ENCODE assay signal across 19 cellular contexts in the genomic region with DNA sequence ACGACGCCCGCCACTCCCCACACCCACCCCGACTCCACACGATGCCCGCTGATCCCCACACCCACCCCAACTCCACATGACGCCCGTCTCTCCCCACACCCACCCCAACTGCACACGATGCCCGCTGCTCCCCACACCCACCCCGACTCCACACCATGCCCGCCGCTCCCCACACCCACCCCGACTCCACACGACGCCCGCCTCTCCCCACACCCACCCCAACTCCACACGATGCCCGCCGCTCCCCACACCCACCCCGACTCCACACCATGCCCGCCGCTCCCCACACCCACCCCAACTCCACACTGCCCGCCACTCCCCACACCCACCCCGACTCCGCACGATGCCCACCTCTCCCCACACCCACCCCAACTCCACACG.
DNase-seq lines count a peak whose midpoint lies in the region; ATAC-seq and TF ChIP-seq lines count a peak whose summit lies in the region.
"Had no signal": no experiment of that assay in that cellular context is flagged by ENCODE, and none has a peak within 500 bp of the region (broad histone marks: within the 10 kb centered on the region; RNA-seq: fewer than 3 reads in every experiment).

No MANE protein-coding gene starts in this region.

- H3K4me3 ChIP-seq in BLaER1 (no peak overlapping the region), osteoblast (ENCODE audit: insufficient read depth, low read length) (no peak overlapping the region)
- H3K4me3 ChIP-seq: A549; BLaER1 treated with 17β-estradiol and CSF1 and Interleukin-3, amounts not matched to agents 10 nM and 100 nM had no signal

- peak overlapping the region; percentile 61; the same call in 1 of the 2 replicates for H3K4me2 ChIP-seq in BLaER1
- no peak overlapping the region for H3K4me2 ChIP-seq in osteoblast (ENCODE audit: insufficient read depth, low read length)
- H3K4me2 ChIP-seq: A549 had no signal

- H3K4me1 Mint-ChIP-seq in natural killer cell treated with Interleukin-12 subunit alpha and Interleukin-12 subunit beta and Interleukin-15 and Interleukin-18, amount 100 ng/mL, for 72 hours (ENCODE audit: low read depth in 2 of 2): no peaks in the 10 kb centered on the region
- H3K4me1 Mint-ChIP-seq in natural killer cell: no peaks in the 10 kb centered on the region

- no peak overlapping the region for H3K27ac ChIP-seq in BLaER1
- no peak overlapping the region for H3K27ac ChIP-seq in osteoblast (ENCODE audit: low read depth, low read length)
- H3K27ac ChIP-seq: 22Rv1, A549, C4-2B had no signal

- no peaks in the 10 kb centered on the region for H3K27me3 Mint-ChIP-seq in natural killer cell treated with Interleukin-12 subunit alpha and Interleukin-12 subunit beta and Interleukin-15 and Interleukin-18, amount 100 ng/mL, for 72 hours
- H3K27me3 Mint-ChIP-seq in natural killer cell (ENCODE audit: low read depth in 2 of 2): no peaks in the 10 kb centered on the region
- H3K27me3 Mint-ChIP-seq: CD4-positive, alpha-beta T cell had no signal

- peaks cover 66% of the 10 kb centered on the region for H3K4me1 ChIP-seq in BLaER1
- no peaks in the 10 kb centered on the region for H3K4me1 ChIP-seq in osteoblast (ENCODE audit: insufficient read depth, low read length)
- H3K4me1 ChIP-seq: A549, BE2C, Caco-2 had no signal

- H3K36me3 Mint-ChIP-seq in natural killer cell treated with Interleukin-12 subunit alpha and Interleukin-12 subunit beta and Interleukin-15 and Interleukin-18, amount 100 ng/mL, for 72 hours: no peaks in the 10 kb centered on the region
- no peaks in the 10 kb centered on the region for H3K36me3 Mint-ChIP-seq in natural killer cell
- H3K36me3 Mint-ChIP-seq: CD8-positive, alpha-beta T cell had no signal

- H3K79me2 ChIP-seq in osteoblast (ENCODE audit: insufficient read depth, low read length): no peaks in the 10 kb centered on the region

- H3K27me3 ChIP-seq in BLaER1 (no peaks in the 10 kb centered on the region), osteoblast (ENCODE audit: insufficient read depth, low read length) (no peaks in the 10 kb centered on the region)
- H3K27me3 ChIP-seq: BE2C had no signal

- no peak overlapping the region for H3K4me3 Mint-ChIP-seq in natural killer cell treated with Interleukin-12 subunit alpha and Interleukin-12 subunit beta and Interleukin-15 and Interleukin-18, amount 100 ng/mL, for 72 hours
- H3K4me3 Mint-ChIP-seq in natural killer cell: no peak overlapping the region
- H3K4me3 Mint-ChIP-seq: CD4-positive, alpha-beta T cell; CD8-positive, alpha-beta T cell had no signal

- H3K9me3 ChIP-seq in BLaER1 (no peaks in the 10 kb centered on the region), osteoblast (ENCODE audit: low read depth, low read length) (no peaks in the 10 kb centered on the region)
- H3K9me3 ChIP-seq: A549; BE2C; BLaER1 treated with 17β-estradiol and CSF1 and Interleukin-3, amounts not matched to agents 10 nM and 100 nM; Caco-2 had no signal

- no peaks in the 10 kb centered on the region for H3K9me3 Mint-ChIP-seq in natural killer cell treated with Interleukin-12 subunit alpha and Interleukin-12 subunit beta and Interleukin-15 and Interleukin-18, amount 100 ng/mL, for 72 hours
- no peaks in the 10 kb centered on the region for H3K9me3 Mint-ChIP-seq in natural killer cell
- H3K9me3 Mint-ChIP-seq: CD4-positive, alpha-beta T cell; CD8-positive, alpha-beta T cell had no signal

- DNase-seq in Right ventricle myocardium inferior (ENCODE audit: missing footprints): peak; percentile 16
- DNase-seq in Right ventricle myocardium superior: no peak
- DNase-seq in natural killer cell treated with Interleukin-12 subunit alpha and Interleukin-12 subunit beta and Interleukin-15 and Interleukin-18, amount 100 ng/mL, for 72 hours (ENCODE audit: low spot score): peak; percentile 37
- no peak for DNase-seq in natural killer cell
- DNase-seq in osteoblast (ENCODE audit: insufficient read length, low spot score, missing footprints): peak; percentile 37
- DNase-seq: ACHN; BE2C; Caco-2; Calu3; CD4-positive, alpha-beta T cell; CD8-positive, alpha-beta T cell; DMS79 treated with DMSO at 0.1 percent for 48 hours; GF-D8 had no signal

- H3K36me3 ChIP-seq in BLaER1 (no peaks in the 10 kb centered on the region), osteoblast (ENCODE audit: insufficient read depth, low read length) (no peaks in the 10 kb centered on the region)
- H3K36me3 ChIP-seq: BE2C; BLaER1 treated with 17β-estradiol and CSF1 and Interleukin-3, amounts not matched to agents 10 nM and 100 nM had no signal

- no peak overlapping the region for H2AFZ ChIP-seq in osteoblast (ENCODE audit: low read length)

- intact Hi-C loops in Right ventricle myocardium inferior (cut with DNase I): no loop called here
- intact Hi-C loops in Right ventricle myocardium superior (cut with DNase I): no loop called here
- intact Hi-C loops in natural killer cell (cut with micrococcal nuclease): no loop called here

- H3K9ac ChIP-seq in BLaER1: no peak overlapping the region
- H3K9ac ChIP-seq: BLaER1 treated with 17β-estradiol and CSF1 and Interleukin-3, amounts not matched to agents 10 nM and 100 nM had no signal

- TF ChIP-seq CTCF in natural killer cell (IDR thresholded peaks at IDR 0.05) (no peak), osteoblast (IDR thresholded peaks at IDR 0.05; ENCODE audit: extremely low read depth, low read depth, low read length) (no peak)

- no peaks in the 10 kb centered on the region for H4K20me1 ChIP-seq in BLaER1
- H4K20me1 ChIP-seq in osteoblast (ENCODE audit: insufficient read depth, low read length): no peaks in the 10 kb centered on the region
- H4K20me1 ChIP-seq: BLaER1 treated with 17β-estradiol and CSF1 and Interleukin-3, amounts not matched to agents 10 nM and 100 nM had no signal

- no peak for ATAC-seq in Right ventricle myocardium inferior
- ATAC-seq in Right ventricle myocardium superior (ENCODE audit: poor library complexity): no peak
- no peak for ATAC-seq in natural killer cell treated with Interleukin-12 subunit alpha and Interleukin-12 subunit beta and Interleukin-15 and Interleukin-18, amount 100 ng/mL, for 72 hours
- ATAC-seq in natural killer cell: no peak
- ATAC-seq in GM18868 (IDR thresholded peaks at IDR 0.05; ENCODE audit: unreplicated experiment): no peak
- ATAC-seq: A549; CD8-positive, alpha-beta T cell had no signal

- no peak overlapping the region for H3K27ac Mint-ChIP-seq in natural killer cell treated with Interleukin-12 subunit alpha and Interleukin-12 subunit beta and Interleukin-15 and Interleukin-18, amount 100 ng/mL, for 72 hours
- H3K27ac Mint-ChIP-seq in natural killer cell: no peak overlapping the region
- H3K27ac Mint-ChIP-seq: CD4-positive, alpha-beta T cell; CD8-positive, alpha-beta T cell had no signal

Comparison
In these comparisons a context has a peak if more than half of its experiments do, and no peak if none do; other contexts are left out.
1. DNase-seq: peak in Right ventricle myocardium inferior (single experiment), natural killer cell treated with Interleukin-12 subunit alpha and Interleukin-12 subunit beta and Interleukin-15 and Interleukin-18, amount 100 ng/mL, for 72 hours (single experiment) and osteoblast (single experiment); none in Right ventricle myocardium superior (single experiment) and natural killer cell (single experiment).